Comparison of ENCODE assay signal across 8 cellular contexts in genomic region chr12:75908961-75909699, GRCh38.
DNase-seq lines count a peak whose midpoint lies in the region; TF ChIP-seq lines count a peak whose summit lies in the region.

No MANE protein-coding gene starts in this region.

- H3K36me3 Mint-ChIP-seq in glutamatergic neuron (ENCODE audit: unreplicated experiment) = no peaks in the 10 kb centered on the region

- H3K9me3 Mint-ChIP-seq in glutamatergic neuron (ENCODE audit: unreplicated experiment) = no peaks in the 10 kb centered on the region

- peak overlapping the region; percentile 77 for H3K27ac Mint-ChIP-seq in glutamatergic neuron (ENCODE audit: unreplicated experiment)

- DNase-seq in GM04504 (ENCODE audit: low read depth) = peak; percentile 67
- DNase-seq in SHP77 treated with DMSO at 0.1 percent for 48 hours (lab: John Stamatoyannopoulos, UW) = peak; percentile 81
- no peak for DNase-seq in glutamatergic neuron
- peak; percentile 22 for DNase-seq in renal cortical epithelial cell (ENCODE audit: low read depth)
- DNase-seq in SKM-1 (lab: John Stamatoyannopoulos, UW; ENCODE audit: unreplicated experiment) = no peak
- no peak for DNase-seq in GOT3 (lab: John Stamatoyannopoulos, UW)
- DNase-seq in central memory CD4-positive, alpha-beta T cell = no peak
- no peak for DNase-seq in activated CD4-positive, CD25-positive, alpha-beta regulatory T cell (lab: John Stamatoyannopoulos, UW)

- no peak overlapping the region for H3K4me3 Mint-ChIP-seq in glutamatergic neuron (ENCODE audit: unreplicated experiment)

- no peaks in the 10 kb centered on the region for H3K27me3 Mint-ChIP-seq in glutamatergic neuron (ENCODE audit: unreplicated experiment)

- peaks cover 11% of the 10 kb centered on the region for H3K4me1 Mint-ChIP-seq in glutamatergic neuron (ENCODE audit: low read depth, unreplicated experiment)

- TF ChIP-seq CTCF in glutamatergic neuron (IDR thresholded peaks at IDR 0.05; ENCODE audit: partially characterized antibody, unreplicated experiment) = no peak

Comparison
In these comparisons a context has a peak if more than half of its experiments do, and no peak if none do; other contexts are left out.
1. DNase-seq: peak in GM04504 (single experiment), SHP77 treated with DMSO at 0.1 percent for 48 hours (single experiment) and renal cortical epithelial cell (single experiment); none in glutamatergic neuron (single experiment), SKM-1 (single experiment), GOT3 (single experiment), central memory CD4-positive, alpha-beta T cell (single experiment) and activated CD4-positive, CD25-positive, alpha-beta regulatory T cell (0 of 4).